Comparison of ENCODE assay signal across 8 cellular contexts in the genomic region with DNA sequence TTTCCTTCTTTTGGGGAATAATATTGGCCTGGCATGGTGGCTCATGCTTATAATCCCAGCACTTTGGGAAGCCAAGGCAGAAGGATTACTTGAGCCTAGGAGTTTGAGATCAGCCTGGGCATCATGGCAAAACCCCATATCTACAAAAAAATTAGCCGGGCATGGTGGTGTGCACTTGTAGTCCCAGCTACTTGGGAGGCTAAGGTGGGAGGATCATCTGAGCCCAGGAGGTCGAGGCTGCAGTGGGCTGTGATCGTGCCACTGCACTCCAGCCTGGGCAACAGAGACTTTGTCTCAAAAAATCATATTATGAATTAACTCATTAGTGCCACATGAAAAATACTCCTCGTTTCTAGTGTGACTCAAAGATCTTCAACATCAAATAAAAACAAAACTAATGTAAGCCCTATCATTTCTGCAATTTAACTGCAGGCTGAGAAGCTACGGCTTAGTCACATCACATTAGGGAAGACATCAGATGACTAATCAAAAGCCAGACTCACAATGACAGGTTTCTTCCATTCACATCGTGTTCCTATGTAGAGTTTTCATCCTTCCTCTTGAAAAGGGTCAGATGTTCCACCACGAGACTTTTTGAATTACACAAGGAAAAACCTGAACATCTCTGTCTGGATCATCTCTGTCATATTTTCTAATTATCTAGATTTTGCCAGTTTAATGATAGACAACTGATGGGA. TPM values are rescaled to one million over a fixed set of nuclear protein-coding genes. Genes with fewer than 3 reads are reported as not detected.
DNase-seq lines count a peak whose midpoint lies in the region; ATAC-seq and TF ChIP-seq lines count a peak whose summit lies in the region.
"Not testable (repeated sequence)": the region's sequence is repeated elsewhere in the genome, so short reads cannot be mapped to it uniquely, and the experiment has no call there.

No MANE protein-coding gene starts in this region.

- H2AFZ ChIP-seq in neuronal stem cell (ENCODE audit: low read length) = peak overlapping the region; percentile 97

- ATAC-seq in RWPE2 (ENCODE audit: low read depth) = 0 out of 3 replicates have a peak, but pooled peaks have one; percentile 14

- H3K27me3 ChIP-seq in Caco-2 (replicated peaks; ENCODE audit: control insufficient read depth, insufficient read depth, low read length); HUES6 (ENCODE audit: control insufficient read depth, insufficient read depth, low read length); RWPE2 (ENCODE audit: insufficient read depth, poor library complexity, severe bottlenecking); iPS-18a (ENCODE audit: control insufficient read depth, insufficient read depth, low read length); neuronal stem cell (ENCODE audit: control insufficient read depth in 3 of 3, insufficient read depth in 3 of 3, low read depth in 1 of 3, low read length in 3 of 3): not testable (repeated sequence)

- POLR2A ChIA-PET in Caco-2 (lab: Charles Lee) = interaction anchor here (1.0 to 1.1 kb wide), 2 partner anchors 88 to 126 kb away, joined by 4 to 5 read pairs; no protein-coding TSS in a partner anchor

- H3K79me1 ChIP-seq in neuronal stem cell (ENCODE audit: low read depth, low read length) = not testable (repeated sequence)

- not testable (repeated sequence) for BruUV-seq in Caco-2 (replicated peaks; lab: Mats Ljungman, UMichigan)

- H3K4me2 ChIP-seq in neuronal stem cell (ENCODE audit: insufficient read depth, low read length, poor library complexity, severe bottlenecking) = peak overlapping the region; percentile 96

- peak overlapping the region; percentile 87 for H3K27ac Mint-ChIP-seq in Caco-2 (ENCODE audit: unreplicated experiment)
- H3K27ac Mint-ChIP-seq in activated T-helper 1 cell treated with anti-CD3 and anti-CD28 coated beads, Interleukin-12 subunit alpha, Interleukin-12 subunit beta, Interleukin-2, Interleukin-4 antibody, amounts not matched to agents 30 ng/mL and 10 ng/mL and 1 ng/mL, durations not matched to agents 14 hours and 24 hours and 36 hours = peak overlapping the region; percentile 99

- not testable (repeated sequence) for H2BK120ac ChIP-seq in neuronal stem cell (ENCODE audit: low read depth, low read length)

- not testable (repeated sequence) for H2BK12ac ChIP-seq in neuronal stem cell (ENCODE audit: low read length)

- not testable (repeated sequence) for H3K14ac ChIP-seq in neuronal stem cell (ENCODE audit: low read length)

- H3K4me1 ChIP-seq in Caco-2; HUES6 (ENCODE audit: control insufficient read depth, insufficient read depth, low read length); RWPE2 (ENCODE audit: insufficient read depth, poor library complexity, severe bottlenecking); iPS-18a (ENCODE audit: control insufficient read depth, low read depth, low read length); neuronal stem cell (ENCODE audit: control insufficient read depth in 2 of 2, insufficient read depth in 1 of 2, low read depth in 1 of 2, low read length in 2 of 2): not testable (repeated sequence)

- H2BK15ac ChIP-seq in neuronal stem cell (ENCODE audit: low read length) = not testable (repeated sequence)

- not testable (repeated sequence) for H3K9me3 Mint-ChIP-seq in Caco-2 (ENCODE audit: unreplicated experiment); activated T-helper 1 cell treated with anti-CD3 and anti-CD28 coated beads, Interleukin-12 subunit alpha, Interleukin-12 subunit beta, Interleukin-2, Interleukin-4 antibody, amounts not matched to agents 30 ng/mL and 10 ng/mL and 1 ng/mL, durations not matched to agents 14 hours and 24 hours and 36 hours

- intact Hi-C loops in Caco-2 (cut with micrococcal nuclease; ENCODE audit: unreplicated experiment) = loop anchor here (2.0 kb wide), 1 partner anchor 83 kb away; the partner anchor contains the start of gene GNA13
- intact Hi-C loops in activated T-helper 1 cell treated with anti-CD3 and anti-CD28 coated beads, Interleukin-12 subunit alpha, Interleukin-12 subunit beta, Interleukin-2, Interleukin-4 antibody, amounts not matched to agents 30 ng/mL and 10 ng/mL and 1 ng/mL, durations not matched to agents 14 hours and 24 hours and 36 hours (cut with micrococcal nuclease) = loop anchor here (1.0 to 10.0 kb wide), 6 partner anchors 11 to 1331 kb away; partner anchors contain the start of genes LRRC37A3 and PRKCA

- no CpG with 5 or more reads among the region's 7 CpGs for WGBS in neuronal stem cell (ENCODE audit: extremely low coverage in 2 of 2, insufficient read length in 2 of 2, insufficient replicate concordance in 1 of 2), 2 donors

- H3K36me3 Mint-ChIP-seq in Caco-2 (ENCODE audit: insufficient read depth, unreplicated experiment) = peaks cover 16% of the 10 kb centered on the region
- H3K36me3 Mint-ChIP-seq in activated T-helper 1 cell treated with anti-CD3 and anti-CD28 coated beads, Interleukin-12 subunit alpha, Interleukin-12 subunit beta, Interleukin-2, Interleukin-4 antibody, amounts not matched to agents 30 ng/mL and 10 ng/mL and 1 ng/mL, durations not matched to agents 14 hours and 24 hours and 36 hours (ENCODE audit: low read depth) = peaks cover 20% of the 10 kb centered on the region

- not testable (repeated sequence) for H4K8ac ChIP-seq in neuronal stem cell (ENCODE audit: low read depth, low read length)

- H3K9ac ChIP-seq in HUES6 (ENCODE audit: low read length); neuronal stem cell (ENCODE audit: low read depth, low read length, poor library complexity): not testable (repeated sequence)
- peak overlapping the region; percentile 22 for H3K9ac ChIP-seq in iPS-18a (ENCODE audit: low read length)

- not testable (repeated sequence) for H3K23ac ChIP-seq in neuronal stem cell (ENCODE audit: low read depth, low read length, poor library complexity)

- H3K4ac ChIP-seq in neuronal stem cell (ENCODE audit: low read length) = not testable (repeated sequence)

- CTCF ChIA-PET in Caco-2 (lab: Charles Lee) = not testable (repeated sequence)

- TF ChIP-seq CTCF in Caco-2 (IDR thresholded peaks at IDR 0.05; ENCODE audit: insufficient read depth in 1 of 2, low read depth in 1 of 2, low read length in 1 of 2, severe bottlenecking in 1 of 2, unreplicated experiment in 1 of 2); RWPE2 (IDR thresholded peaks at IDR 0.05; ENCODE audit: poor library complexity, severe bottlenecking): not testable (repeated sequence)

- not testable (repeated sequence) for H3K27ac ChIP-seq in HUES6 (ENCODE audit: low read depth, low read length); iPS-18a (ENCODE audit: low read length); neuronal stem cell (replicated peaks; ENCODE audit: low read length)
- peak overlapping the region; percentile 72 for H3K27ac ChIP-seq in RWPE2 (ENCODE audit: poor library complexity, severe bottlenecking)

- H2AK5ac ChIP-seq in neuronal stem cell (ENCODE audit: low read depth, low read length) = not testable (repeated sequence)

- not testable (repeated sequence) for H3K36me3 ChIP-seq in Caco-2 (ENCODE audit: control insufficient read depth, insufficient read depth, low read length); iPS-18a (ENCODE audit: control insufficient read depth, low read depth, low read length)
- H3K36me3 ChIP-seq in HUES6 (ENCODE audit: control insufficient read depth, insufficient read depth, low read length) = peaks cover 13% of the 10 kb centered on the region
- peaks cover 21% of the 10 kb centered on the region for H3K36me3 ChIP-seq in RWPE2 (ENCODE audit: low read depth)
- peaks cover 2 to 38% of the 10 kb centered on the region in 2 donors for H3K36me3 ChIP-seq in neuronal stem cell (replicated peaks in 1 of 2; ENCODE audit: control insufficient read depth in 2 of 2, insufficient read depth in 2 of 2, low read length in 2 of 2)

- peak overlapping the region; percentile 5; the same call in 1 of the 2 replicates for H3K4me3 ChIP-seq in Caco-2 (ENCODE audit: low read depth, low read length)
- peak overlapping the region; percentile 65 for H3K4me3 ChIP-seq in HUES6 (ENCODE audit: low read depth, low read length)
- H3K4me3 ChIP-seq in RWPE2 (ENCODE audit: severe bottlenecking) = peak overlapping the region; percentile 57
- peak overlapping the region; percentile 85 for H3K4me3 ChIP-seq in iPS-18a (ENCODE audit: low read length)
- peak overlapping the region in 1 of 2 donors; percentile 68 for H3K4me3 ChIP-seq in neuronal stem cell (ENCODE audit: low read length in 2 of 2)

- H2BK5ac ChIP-seq in neuronal stem cell (ENCODE audit: low read length) = not testable (repeated sequence)

- H3K9me3 ChIP-seq in Caco-2; HUES6 (ENCODE audit: control insufficient read depth, insufficient read depth, low read depth, low read length); RWPE2 (ENCODE audit: severe bottlenecking); iPS-18a (ENCODE audit: control insufficient read depth, low read depth, low read length); neuronal stem cell (replicated peaks in 1 of 2; ENCODE audit: control insufficient read depth in 2 of 2, insufficient read depth in 1 of 2, low read depth in 1 of 2, low read length in 2 of 2): not testable (repeated sequence)

- H3K4me1 Mint-ChIP-seq in Caco-2 (ENCODE audit: low read depth, unreplicated experiment) = peaks cover 11% of the 10 kb centered on the region
- H3K4me1 Mint-ChIP-seq in activated T-helper 1 cell treated with anti-CD3 and anti-CD28 coated beads, Interleukin-12 subunit alpha, Interleukin-12 subunit beta, Interleukin-2, Interleukin-4 antibody, amounts not matched to agents 30 ng/mL and 10 ng/mL and 1 ng/mL, durations not matched to agents 14 hours and 24 hours and 36 hours (ENCODE audit: low read depth) = peaks cover 62% of the 10 kb centered on the region

- not testable (repeated sequence) for H3K27me3 Mint-ChIP-seq in Caco-2 (ENCODE audit: insufficient read depth, unreplicated experiment); activated T-helper 1 cell treated with anti-CD3 and anti-CD28 coated beads, Interleukin-12 subunit alpha, Interleukin-12 subunit beta, Interleukin-2, Interleukin-4 antibody, amounts not matched to agents 30 ng/mL and 10 ng/mL and 1 ng/mL, durations not matched to agents 14 hours and 24 hours and 36 hours (ENCODE audit: insufficient read depth)

- not testable (repeated sequence) for H3K18ac ChIP-seq in neuronal stem cell (ENCODE audit: low read length)

- H3K4me3 Mint-ChIP-seq in Caco-2 (ENCODE audit: unreplicated experiment) = peak overlapping the region; percentile 90
- peak overlapping the region; percentile 74 for H3K4me3 Mint-ChIP-seq in activated T-helper 1 cell treated with anti-CD3 and anti-CD28 coated beads, Interleukin-12 subunit alpha, Interleukin-12 subunit beta, Interleukin-2, Interleukin-4 antibody, amounts not matched to agents 30 ng/mL and 10 ng/mL and 1 ng/mL, durations not matched to agents 14 hours and 24 hours and 36 hours

- DNase-seq in Caco-2; RWPE2 (ENCODE audit: low spot score); activated T-helper 1 cell treated with anti-CD3 and anti-CD28 coated beads, Interleukin-12 subunit alpha, Interleukin-12 subunit beta, Interleukin-2, Interleukin-4 antibody, amounts not matched to agents 30 ng/mL and 10 ng/mL and 1 ng/mL, durations not matched to agents 14 hours and 24 hours and 36 hours (ENCODE audit: low spot score); neuronal stem cell (ENCODE audit: low spot score): not testable (repeated sequence)
- DNase-seq in dermis microvascular lymphatic vessel endothelial cell (ENCODE audit: low read depth in 2 of 2) (peak; percentile 73 to 79), superior temporal gyrus (ENCODE audit: extremely low spot score) (peak; percentile 38)

- H4K91ac ChIP-seq in neuronal stem cell (ENCODE audit: low read depth, low read length, poor library complexity) = not testable (repeated sequence)

RNA-seq across cellular contexts. Expression of gene LRRC37A3, which starts 54.9 kb away (rescaled TPM):
- 5.8 and 8.6 TPM in 2 replicates for total RNA-seq in Caco-2 (2022)
- 6.8 and 12.4 TPM in 2 replicates for total RNA-seq in activated T-helper 1 cell treated with anti-CD3 and anti-CD28 coated beads, Interleukin-12 subunit alpha, Interleukin-12 subunit beta, Interleukin-2, Interleukin-4 antibody, amounts not matched to agents 30 ng/mL and 10 ng/mL and 1 ng/mL, durations not matched to agents 14 hours and 24 hours and 36 hours
- total RNA-seq in dermis microvascular lymphatic vessel endothelial cell = 2.5 and 3.6 TPM in 2 replicates
- polyA plus RNA-seq in neuronal stem cell (2013, experiment 1 of 2) = 3.1 TPM
- polyA plus RNA-seq in neuronal stem cell (2013, experiment 2 of 2) = 4.3 TPM
